Comparison of ENCODE assay signal across 8 cellular contexts in the genomic region with DNA sequence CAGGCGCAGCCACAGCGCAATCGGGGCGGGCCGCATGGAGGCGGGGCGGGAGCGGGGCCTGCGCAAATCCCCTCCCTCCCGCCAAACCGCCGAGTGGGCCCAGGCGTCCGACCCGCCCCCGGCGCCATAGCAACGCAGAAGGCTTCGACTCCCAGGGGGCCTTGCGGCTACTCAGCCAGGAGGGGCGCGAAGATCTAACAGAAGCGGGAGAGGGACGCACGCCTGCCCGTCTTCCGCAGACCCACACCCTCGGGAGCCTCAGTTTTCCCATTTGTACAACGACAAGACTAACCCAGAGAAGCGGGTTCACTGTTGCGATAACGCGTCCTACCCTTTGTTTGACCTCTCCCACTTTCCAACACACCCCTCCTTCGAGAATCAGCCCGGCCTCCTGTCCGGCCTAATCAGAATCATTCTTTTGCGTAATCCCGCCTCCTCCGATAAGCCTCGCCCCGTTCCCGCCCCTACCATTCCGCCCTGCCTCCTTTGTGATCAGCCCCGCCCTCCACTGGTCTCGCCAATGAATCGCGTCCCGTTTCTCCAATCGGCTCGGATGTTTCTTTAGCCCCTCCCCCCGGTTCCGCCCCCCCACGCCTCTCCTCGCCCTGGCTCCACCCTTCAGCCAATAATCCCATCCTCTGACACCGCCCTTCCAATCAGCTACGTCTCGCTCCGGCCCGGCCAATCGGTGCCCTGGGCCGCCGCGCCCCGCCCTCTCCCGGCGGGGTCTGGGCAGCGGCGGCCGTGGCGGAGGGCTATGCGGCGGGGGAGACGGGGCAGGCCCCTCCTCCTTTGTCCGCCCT. TPM values are rescaled to one million over a fixed set of nuclear protein-coding genes. Genes with fewer than 3 reads are reported as not detected.
A peak's percentile ranks its signal among the peaks of the same experiment; 100 is the strongest.
DNase-seq lines count a peak whose midpoint lies in the region; ATAC-seq and TF ChIP-seq lines count a peak whose summit lies in the region.

Gene PCSK4, minus strand, starts transcription at position 40 of the 803 bp plus-strand sequence. Its CDS starts 4 bp downstream, at position 36.

- H3K27ac ChIP-seq in CD4-positive, alpha-beta T cell (ENCODE audit: low read depth, low read length) = peak within 1 kb of the TSS; percentile 29

- no peaks in the 10 kb centered on the region for H3K27me3 Mint-ChIP-seq in CD4-positive, alpha-beta T cell
- H3K27me3 Mint-ChIP-seq in effector memory CD8-positive, alpha-beta T cell = no peaks in the 10 kb centered on the region

- no peaks in the 10 kb centered on the region for H3K9me3 ChIP-seq in CD4-positive, alpha-beta T cell (ENCODE audit: control insufficient read depth, low read length)

- H3K9me3 Mint-ChIP-seq in CD4-positive, alpha-beta T cell = no peaks in the 10 kb centered on the region
- no peaks in the 10 kb centered on the region for H3K9me3 Mint-ChIP-seq in effector memory CD8-positive, alpha-beta T cell

- CTCF ChIA-PET in CD4-positive, alpha-beta T cell (lab: Charles Lee) = interaction anchor here (0.6 to 1.6 kb wide), 2 partner anchors 19 to 28 kb away, joined by 3 to 9 read pairs; no protein-coding TSS in a partner anchor

- intact Hi-C loops in CD4-positive, alpha-beta T cell (cut with DNase I, micrococcal nuclease) = loop anchor here (1.0 to 2.0 kb wide), 5 partner anchors 11 to 84 kb away; partner anchors contain the start of genes C19orf25 (in 1 of the 2) and DAZAP1 (in 1 of the 2)

- H3K27me3 ChIP-seq in CD4-positive, alpha-beta T cell (ENCODE audit: control insufficient read depth, insufficient read depth, low read length) = no peaks in the 10 kb centered on the region

- TF ChIP-seq CTCF in CD4-positive, alpha-beta T cell (IDR thresholded peaks at IDR 0.05) = no peak
- no peak for TF ChIP-seq CTCF in GM20000 (IDR thresholded peaks at IDR 0.05; ENCODE audit: extremely low read depth, missing control alignments)

- peak within 1 kb of the TSS; percentile 84 for H3K4me3 Mint-ChIP-seq in CD4-positive, alpha-beta T cell
- H3K4me3 Mint-ChIP-seq in effector memory CD8-positive, alpha-beta T cell = peak within 1 kb of the TSS; percentile 81

- peak; percentile 86 for ATAC-seq in CD4-positive, alpha-beta T cell (ENCODE audit: poor library complexity)
- ATAC-seq in effector memory CD8-positive, alpha-beta T cell (replicated peaks) = peak; percentile 83

- peaks cover 12% of the 10 kb centered on the region for H3K4me1 Mint-ChIP-seq in CD4-positive, alpha-beta T cell (ENCODE audit: low read depth)
- H3K4me1 Mint-ChIP-seq in effector memory CD8-positive, alpha-beta T cell (ENCODE audit: low read depth in 2 of 2) = peaks cover 17 to 18% of the 10 kb centered on the region in 2 donors

- peak; percentile 96 to 98 (median 97) for DNase-seq in CD4-positive, alpha-beta T cell
- DNase-seq in GM20000 (ENCODE audit: low spot score) (peak; percentile 99), HT-29 (ENCODE audit: low spot score) (peak; percentile 96), medulla oblongata (ENCODE audit: extremely low spot score) (peak; percentile 99)
- DNase-seq in NK-92 treated with Interleukin-12 subunit alpha and Interleukin-12 subunit beta, amount 100 ng/mL, for 24 hours (lab: John Stamatoyannopoulos, UW) = peak; percentile 82
- DNase-seq in activated CD8-positive, alpha-beta memory T cell treated with anti-CD3 and anti-CD28 coated beads for 48 hours (ENCODE audit: low read depth in 2 of 3, low spot score in 2 of 3) = peak; percentile 92 to 97 (median 92)
- DNase-seq in effector memory CD8-positive, alpha-beta T cell = peak; percentile 95 to 98 (median 96)
- peak; percentile 95 to 98 (median 96) for DNase-seq in stimulated activated CD4-positive, alpha-beta T cell treated with anti-CD3 and anti-CD28 coated beads, TNF-alpha, amount 100 ng/mL, for 48 hours (ENCODE audit: low read depth in 3 of 3)

- H3K36me3 Mint-ChIP-seq in CD4-positive, alpha-beta T cell (ENCODE audit: low read depth) = peaks cover 4% of the 10 kb centered on the region
- H3K36me3 Mint-ChIP-seq in effector memory CD8-positive, alpha-beta T cell (ENCODE audit: insufficient read depth) = peaks cover 9% of the 10 kb centered on the region

- POLR2A ChIA-PET in CD4-positive, alpha-beta T cell (lab: Charles Lee) = interaction anchor here (0.7 to 1.8 kb wide), 11 partner anchors 14 to 979 kb away, joined by 3 to 8 read pairs (median 4); partner anchors contain the start of genes CIRBP, FAM174C and MBD3

- peak within 1 kb of the TSS; percentile 60 for H3K27ac Mint-ChIP-seq in CD4-positive, alpha-beta T cell
- H3K27ac Mint-ChIP-seq in effector memory CD8-positive, alpha-beta T cell = peak within 1 kb of the TSS; percentile 77 to 81

RNA-seq across cellular contexts. Expression of gene PCSK4, which starts in this region (rescaled TPM):
- 1 to 10 TPM; 4.2 to 5.2 TPM for total RNA-seq in CD4-positive, alpha-beta T cell
- total RNA-seq in HT-29 (2014; rRNA removed; shearing (Covaris generic)) = 0.99 and 2.1 TPM in 2 replicates

Comparison
In these comparisons a context has a peak if more than half of its experiments do, and no peak if none do; other contexts are left out.
1. Peak in every context shown above with its lines: DNase-seq, ATAC-seq and H3K27ac ChIP-seq.